Comparison of ENCODE assay signal across 1 cellular context in genomic region chr7:37908221-37908788, GRCh38.
TF ChIP-seq lines count a peak whose summit lies in the region.

No MANE protein-coding gene starts in this region.

TF ChIP-seq in HepG2, 621 proteins besides CTCF, POLR2A, EP300 and RAD21:
- TF ChIP-seq DR1 (CRISPR knock-in tag; IDR thresholded peaks at IDR 0.05) (no peak), ZBTB25 (CRISPR knock-in tag; IDR thresholded peaks at IDR 0.05) (no peak), TCF7L2 (IDR thresholded peaks at IDR 0.05; ENCODE audit: low read depth, low read length) (no peak), ONECUT2 (CRISPR knock-in tag; IDR thresholded peaks at IDR 0.05) (no peak), MED13 (CRISPR knock-in tag; IDR thresholded peaks at IDR 0.05) (no peak), MXD4 (CRISPR knock-in tag; IDR thresholded peaks at IDR 0.05) (no peak), REL (CRISPR knock-in tag; conservative IDR thresholded peaks at IDR 0.05) (no peak), ZNF556 (CRISPR knock-in tag; IDR thresholded peaks at IDR 0.05; ENCODE audit: borderline replicate concordance) (no peak), FOSL1 (CRISPR knock-in tag; IDR thresholded peaks at IDR 0.05; ENCODE audit: borderline replicate concordance) (no peak), MTF1 (CRISPR knock-in tag; IDR thresholded peaks at IDR 0.05) (no peak), GATA4 (IDR thresholded peaks at IDR 0.05; ENCODE audit: borderline replicate concordance, low read depth) (no peak), KDM6A (CRISPR knock-in tag; IDR thresholded peaks at IDR 0.05; ENCODE audit: low read depth) (no peak), HMGA1 (CRISPR knock-in tag; conservative IDR thresholded peaks at IDR 0.05) (no peak), ZNF784 (CRISPR knock-in tag; IDR thresholded peaks at IDR 0.05; ENCODE audit: borderline replicate concordance) (no peak), ZNF546 (CRISPR knock-in tag; conservative IDR thresholded peaks at IDR 0.05) (no peak), ZNF274 (CRISPR knock-in tag; IDR thresholded peaks at IDR 0.05) (no peak), KLF13 (CRISPR knock-in tag; IDR thresholded peaks at IDR 0.05) (no peak), SIN3A (IDR thresholded peaks at IDR 0.05; ENCODE audit: borderline replicate concordance, low read depth, low read length) (no peak)
- TF ChIP-seq, protein P1, sequence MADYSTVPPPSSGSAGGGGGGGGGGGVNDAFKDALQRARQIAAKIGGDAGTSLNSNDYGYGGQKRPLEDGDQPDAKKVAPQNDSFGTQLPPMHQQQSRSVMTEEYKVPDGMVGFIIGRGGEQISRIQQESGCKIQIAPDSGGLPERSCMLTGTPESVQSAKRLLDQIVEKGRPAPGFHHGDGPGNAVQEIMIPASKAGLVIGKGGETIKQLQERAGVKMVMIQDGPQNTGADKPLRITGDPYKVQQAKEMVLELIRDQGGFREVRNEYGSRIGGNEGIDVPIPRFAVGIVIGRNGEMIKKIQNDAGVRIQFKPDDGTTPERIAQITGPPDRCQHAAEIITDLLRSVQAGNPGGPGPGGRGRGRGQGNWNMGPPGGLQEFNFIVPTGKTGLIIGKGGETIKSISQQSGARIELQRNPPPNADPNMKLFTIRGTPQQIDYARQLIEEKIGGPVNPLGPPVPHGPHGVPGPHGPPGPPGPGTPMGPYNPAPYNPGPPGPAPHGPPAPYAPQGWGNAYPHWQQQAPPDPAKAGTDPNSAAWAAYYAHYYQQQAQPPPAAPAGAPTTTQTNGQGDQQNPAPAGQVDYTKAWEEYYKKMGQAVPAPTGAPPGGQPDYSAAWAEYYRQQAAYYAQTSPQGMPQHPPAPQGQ (CRISPR knock-in tag; IDR thresholded peaks at IDR 0.05; ENCODE audit: borderline replicate concordance) = no peak
